In the genomic region with DNA sequence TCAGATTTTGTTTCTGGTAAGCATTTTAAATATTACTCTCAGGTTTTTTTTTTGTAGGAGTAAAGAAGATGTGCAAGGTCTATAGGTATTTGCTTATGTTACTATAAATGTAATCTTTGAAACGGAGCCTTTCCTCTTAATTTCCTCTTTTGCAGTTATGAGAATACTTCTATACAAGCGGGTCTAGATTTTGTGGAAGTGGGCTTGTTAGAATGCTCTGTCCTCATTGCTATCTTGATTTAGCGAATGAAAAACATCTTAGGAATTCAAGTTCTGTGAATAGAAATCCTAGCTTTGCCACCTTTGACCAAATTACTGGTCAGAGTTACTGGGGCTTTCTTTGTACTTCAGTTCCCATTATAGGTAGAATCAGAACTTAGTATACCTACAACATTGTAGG, we compare ENCODE assay signal across 32 cellular contexts.
"Had no signal": no experiment of that assay in that cellular context is flagged by ENCODE, and none has a peak within 500 bp of the region (broad histone marks: within the 10 kb centered on the region; RNA-seq: fewer than 3 reads in every experiment).

No MANE protein-coding gene starts in this region.

- H3K4me3 ChIP-seq: neural progenitor cell, ovary, psoas muscle, right lobe of liver, sigmoid colon, skin epidermis, smooth muscle cell, spleen, suprapubic skin, testis, tibial artery, transverse colon, upper lobe of right lung, uterus had no signal

- H3K27me3 Mint-ChIP-seq: progenitor cell of endocrine pancreas; stimulated activated memory B cell treated with anti-CD40 and anti-IgM and Interleukin-4, amounts not matched to agents 10 μg/mL and 1 μg/mL and 100 μg/mL, for 72 hours; stimulated activated naive CD8-positive, alpha-beta T cell treated with anti-CD3 and anti-CD28 coated beads, Interleukin-15, amount 100 ng/mL, for 72 hours; type B pancreatic cell had no signal

- H3K9ac ChIP-seq: neural progenitor cell, parathyroid adenoma had no signal

- H3K4me2 ChIP-seq: neural progenitor cell, smooth muscle cell had no signal

- H3K36me3 Mint-ChIP-seq: natural killer cell, neural progenitor cell, type B pancreatic cell had no signal

- H3K79me2 ChIP-seq: parathyroid adenoma had no signal

- H3K9me3 Mint-ChIP-seq: natural killer cell; nephron; neural progenitor cell; stimulated activated memory B cell treated with anti-CD40 and anti-IgM and Interleukin-4, amounts not matched to agents 10 μg/mL and 1 μg/mL and 100 μg/mL, for 72 hours; stimulated activated naive CD8-positive, alpha-beta T cell treated with anti-CD3 and anti-CD28 coated beads, Interleukin-15, amount 100 ng/mL, for 72 hours; type B pancreatic cell had no signal

- H3K36me3 ChIP-seq: neural progenitor cell, ovary, right lobe of liver, spleen, suprapubic skin, transverse colon, uterus had no signal

- H3K27me3 ChIP-seq: neural progenitor cell, ovary, right lobe of liver, sigmoid colon, spleen, suprapubic skin, testis, tibial artery, transverse colon, upper lobe of right lung, uterus had no signal

- H3K4me1 ChIP-seq: neural progenitor cell, parathyroid adenoma, psoas muscle, right lobe of liver, sigmoid colon, suprapubic skin, testis, tibial artery, upper lobe of right lung, uterus had no signal

- H3K4me3 Mint-ChIP-seq: natural killer cell; nephron; neural progenitor cell; stimulated activated memory B cell treated with anti-CD40 and anti-IgM and Interleukin-4, amounts not matched to agents 10 μg/mL and 1 μg/mL and 100 μg/mL, for 72 hours; stimulated activated naive CD8-positive, alpha-beta T cell treated with anti-CD3 and anti-CD28 coated beads, Interleukin-15, amount 100 ng/mL, for 72 hours; type B pancreatic cell had no signal

- H2AFZ ChIP-seq: neural progenitor cell, parathyroid adenoma had no signal

- H3K9me3 ChIP-seq: ovary, psoas muscle, right lobe of liver, sigmoid colon, spleen, suprapubic skin, testis, tibial artery, transverse colon, upper lobe of right lung, uterus had no signal

- H3K27ac ChIP-seq: neural progenitor cell, ovary, parathyroid adenoma, psoas muscle, right lobe of liver, sigmoid colon, skin epidermis, spleen, suprapubic skin, testis, tibial artery, transverse colon, upper lobe of right lung, uterus had no signal

- H3K27ac Mint-ChIP-seq: natural killer cell; nephron; neural progenitor cell; progenitor cell of endocrine pancreas; stimulated activated memory B cell treated with anti-CD40 and anti-IgM and Interleukin-4, amounts not matched to agents 10 μg/mL and 1 μg/mL and 100 μg/mL, for 72 hours; stimulated activated naive CD8-positive, alpha-beta T cell treated with anti-CD3 and anti-CD28 coated beads, Interleukin-15, amount 100 ng/mL, for 72 hours; type B pancreatic cell had no signal

- DNase-seq: natural killer cell; occipital lobe; ovary; posterior cingulate gyrus; psoas muscle; right cardiac atrium; right lobe of liver; sigmoid colon; spleen; stimulated activated CD4-positive, alpha-beta T cell treated with anti-CD3 and anti-CD28 coated beads, Interleukin-12 subunit alpha, Interleukin-12 subunit beta, amount 100 ng/mL, for 4 hours; stimulated activated CD4-positive, alpha-beta T cell treated with anti-CD3 and anti-CD28 coated beads, Interleukin-1b, Interleukin-23, amount 100 ng/mL, for 48 hours; stimulated activated CD4-positive, alpha-beta T cell treated with anti-CD3 and anti-CD28 coated beads, Interleukin-4, amount 100 ng/mL, for 1 hour; stimulated activated CD4-positive, alpha-beta T cell treated with anti-CD3 and anti-CD28 coated beads, Interleukin-4, amount 100 ng/mL, for 4 hours; stimulated activated CD8-positive, alpha-beta memory T cell treated with anti-CD3 and anti-CD28 coated beads, Interleukin-4, amount 100 ng/mL, for 48 hours; stimulated activated naive CD4-positive, alpha-beta T cell; stimulated activated naive CD8-positive, alpha-beta T cell treated with anti-CD3 and anti-CD28 coated beads, Interleukin-15, amount 100 ng/mL, for 72 hours; stimulated activated naive CD8-positive, alpha-beta T cell treated with anti-CD3 and anti-CD28 coated beads, Interleukin-15, Interleukin-2, amounts not matched to agents 100 U/mL and 50 U/mL, for 24 hours; substantia nigra; testis; tibial artery; transverse colon; upper lobe of right lung; uterus had no signal

- H3K4me1 Mint-ChIP-seq: natural killer cell; nephron; neural progenitor cell; stimulated activated naive CD8-positive, alpha-beta T cell treated with anti-CD3 and anti-CD28 coated beads, Interleukin-15, amount 100 ng/mL, for 72 hours had no signal
